Comparison of ENCODE assay signal across 20 cellular contexts in genomic region chr22:44743247-44743646, GRCh38.
"Had no signal": no experiment of that assay in that cellular context is flagged by ENCODE, and none has a peak within 500 bp of the region (broad histone marks: within the 10 kb centered on the region; RNA-seq: fewer than 3 reads in every experiment).

No MANE protein-coding gene starts in this region.

- H3K36me3 ChIP-seq: heart left ventricle, left lung, lower lobe of right lung, right lobe of liver had no signal

- H3K4me3 ChIP-seq: dorsolateral prefrontal cortex, heart left ventricle, left lung, lower lobe of right lung, psoas muscle, right lobe of liver had no signal

- H3K27ac Mint-ChIP-seq: memory B cell; naive thymus-derived CD4-positive, alpha-beta T cell; stimulated activated naive B cell treated with anti-CD40 and anti-IgM and Interleukin-4, amounts not matched to agents 10 μg/mL and 1 μg/mL and 100 μg/mL, for 72 hours had no signal

- H3K36me3 Mint-ChIP-seq: memory B cell; naive thymus-derived CD4-positive, alpha-beta T cell; stimulated activated naive B cell treated with anti-CD40 and anti-IgM and Interleukin-4, amounts not matched to agents 10 μg/mL and 1 μg/mL and 100 μg/mL, for 72 hours had no signal

- H3K4me1 ChIP-seq: heart left ventricle, lower lobe of right lung, parathyroid adenoma, psoas muscle, right lobe of liver had no signal

- H3K4me3 Mint-ChIP-seq: memory B cell; naive thymus-derived CD4-positive, alpha-beta T cell; neural crest cell; stimulated activated naive B cell treated with anti-CD40 and anti-IgM and Interleukin-4, amounts not matched to agents 10 μg/mL and 1 μg/mL and 100 μg/mL, for 72 hours had no signal

- DNase-seq: central memory CD4-positive, alpha-beta T cell; cortex of kidney; dorsolateral prefrontal cortex; effector CD8-positive, alpha-beta T cell; heart left ventricle; hypothalamus; islet precursor cell; lower lobe of right lung; naive thymus-derived CD4-positive, alpha-beta T cell; occipital lobe; psoas muscle; retina; stimulated activated CD4-positive, alpha-beta T cell treated with anti-CD3 and anti-CD28 coated beads, Interleukin-4, amount 100 ng/mL, for 1 hour; stimulated activated naive B cell treated with anti-CD40 and anti-IgM and Interleukin-4, amounts not matched to agents 10 μg/mL and 1 μg/mL and 100 μg/mL, for 72 hours; trophoblast cell had no signal

- H3K27me3 Mint-ChIP-seq: memory B cell had no signal

- H3K9me3 Mint-ChIP-seq: memory B cell; naive thymus-derived CD4-positive, alpha-beta T cell; neural crest cell had no signal

- H3K27me3 ChIP-seq: right lobe of liver had no signal

- H3K27ac ChIP-seq: dorsolateral prefrontal cortex, heart left ventricle, left lung, lower lobe of right lung, parathyroid adenoma, psoas muscle, right lobe of liver had no signal

- H3K9me3 ChIP-seq: heart left ventricle, left lung, lower lobe of right lung, psoas muscle, right lobe of liver had no signal

- H3K4me1 Mint-ChIP-seq: memory B cell; naive thymus-derived CD4-positive, alpha-beta T cell; stimulated activated naive B cell treated with anti-CD40 and anti-IgM and Interleukin-4, amounts not matched to agents 10 μg/mL and 1 μg/mL and 100 μg/mL, for 72 hours had no signal
